9 cellular contexts compared by ENCODE assay signal in genomic region chr13:111469450-111469849, GRCh38.
"Had no signal": no experiment of that assay in that cellular context is flagged by ENCODE, and none has a peak within 500 bp of the region (broad histone marks: within the 10 kb centered on the region; RNA-seq: fewer than 3 reads in every experiment).

No MANE protein-coding gene starts in this region.

- H3K4me3 Mint-ChIP-seq: HFFc6, IgD-negative memory B cell had no signal

- H3K27ac Mint-ChIP-seq: HFFc6, IgD-negative memory B cell had no signal

- H3K4me1 Mint-ChIP-seq: IgD-negative memory B cell had no signal

- H3K9me3 Mint-ChIP-seq: HFFc6, IgD-negative memory B cell had no signal

- H3K27ac ChIP-seq: GM23248, HL-60 had no signal

- H3K9me3 ChIP-seq: HAP-1 had no signal

- H3K4me1 ChIP-seq: HAP-1 had no signal

- H3K4me3 ChIP-seq: GM23248, HAP-1 had no signal

- H3K9ac ChIP-seq: GM23248 had no signal

- DNase-seq: GM23248, GOT3, H7, HFFc6, KBM-7 had no signal

- ATAC-seq: HCT116 had no signal

- H2AFZ ChIP-seq: GM23248 had no signal

- H3K36me3 ChIP-seq: HAP-1 had no signal

- H3K36me3 Mint-ChIP-seq: IgD-negative memory B cell had no signal
